19 cellular contexts compared by ENCODE assay signal in genomic region chr4:69754926-69755580, GRCh38. TPM values are rescaled to one million over a fixed set of nuclear protein-coding genes. Genes with fewer than 3 reads are reported as not detected.
"Had no signal": no experiment of that assay in that cellular context is flagged by ENCODE, and none has a peak within 500 bp of the region (broad histone marks: within the 10 kb centered on the region; RNA-seq: fewer than 3 reads in every experiment).

No MANE protein-coding gene starts in this region.

- H3K4me3 ChIP-seq: cardiac muscle cell, heart left ventricle, left ventricle myocardium inferior, SJCRH30 had no signal

- H3K4me1 ChIP-seq: left ventricle myocardium inferior had no signal

- H3K4me3 Mint-ChIP-seq: activated CD8-positive, alpha-beta memory T cell treated with anti-CD3 and anti-CD28 coated beads, Interleukin-2, amount 10 ng/mL, durations not matched to agents 7 days and 5 days; activated naive CD8-positive, alpha-beta T cell treated with anti-CD3 and anti-CD28 coated beads, Interleukin-2, amount 50 U/mL, for 24 hours; activated T-cell treated with anti-CD3 and anti-CD28 coated beads, Interleukin-2, amount 50 U/mL, for 24 hours; T-helper 2 cell treated with Interferon-gamma antibody and Interleukin-4, amounts not matched to agents 5 μg/mL and 100 μg/mL, for 36 hours had no signal

- H3K36me3 ChIP-seq: cardiac muscle cell, heart left ventricle, left ventricle myocardium inferior, SJCRH30 had no signal

- H3K9me3 ChIP-seq: heart left ventricle, left ventricle myocardium inferior, SJCRH30 had no signal

- H3K27ac Mint-ChIP-seq: activated CD8-positive, alpha-beta memory T cell treated with anti-CD3 and anti-CD28 coated beads, Interleukin-2, amount 10 ng/mL, durations not matched to agents 7 days and 5 days; activated naive CD8-positive, alpha-beta T cell treated with anti-CD3 and anti-CD28 coated beads, Interleukin-2, amount 50 U/mL, for 24 hours; activated T-cell treated with anti-CD3 and anti-CD28 coated beads, Interleukin-2, amount 50 U/mL, for 24 hours; T-helper 2 cell treated with Interferon-gamma antibody and Interleukin-4, amounts not matched to agents 5 μg/mL and 100 μg/mL, for 36 hours had no signal

- ATAC-seq: activated CD4-positive, CD25-positive, alpha-beta regulatory T cell treated with anti-CD3 and anti-CD28 coated beads, Interleukin-2, amount 50 U/mL, for 24 hours; activated CD8-positive, alpha-beta memory T cell treated with anti-CD3 and anti-CD28 coated beads, Interleukin-2, amount 10 ng/mL, durations not matched to agents 7 days and 5 days; activated naive CD8-positive, alpha-beta T cell treated with anti-CD3 and anti-CD28 coated beads, Interleukin-2, amount 50 U/mL, for 24 hours; heart left ventricle; stimulated activated naive CD8-positive, alpha-beta T cell treated with anti-CD3 and anti-CD28 coated beads, Interleukin-15, Interleukin-2, amounts not matched to agents 100 U/mL and 50 U/mL, for 24 hours had no signal

- DNase-seq: activated CD4-positive, alpha-beta T cell treated with anti-CD3 and anti-CD28 coated beads, Interleukin-2, amount 50 U/mL, for 48 hours; activated CD8-positive, alpha-beta memory T cell treated with anti-CD3 and anti-CD28 coated beads, Interleukin-2, amount 10 ng/mL, durations not matched to agents 7 days and 5 days; activated gamma-delta T cell; activated naive CD8-positive, alpha-beta T cell treated with anti-CD3 and anti-CD28 coated beads, Interleukin-2, amount 50 U/mL, for 24 hours; activated T-cell treated with anti-CD3 and anti-CD28 coated beads, Interleukin-2, amount 50 U/mL, for 24 hours; heart left ventricle; left ventricle myocardium inferior; mesenchymal stem cell; nucleus accumbens; SJCRH30; stimulated activated CD4-positive, alpha-beta T cell treated with anti-CD3 and anti-CD28 coated beads, Interleukin-4, amount 100 ng/mL, for 1 hour; stimulated activated CD8-positive, alpha-beta memory T cell treated with anti-CD3 and anti-CD28 coated beads, Interleukin-4, amount 100 ng/mL, for 48 hours; stimulated activated naive CD8-positive, alpha-beta T cell treated with anti-CD3 and anti-CD28 coated beads, Interleukin-15, Interleukin-2, amounts not matched to agents 100 U/mL and 50 U/mL, for 24 hours had no signal

- FAIRE-seq: astrocyte, islet of Langerhans had no signal

- H3K27me3 ChIP-seq: cardiac muscle cell, heart left ventricle, SJCRH30 had no signal

- H3K9me3 Mint-ChIP-seq: activated T-cell treated with anti-CD3 and anti-CD28 coated beads, Interleukin-2, amount 50 U/mL, for 24 hours; T-helper 2 cell treated with Interferon-gamma antibody and Interleukin-4, amounts not matched to agents 5 μg/mL and 100 μg/mL, for 36 hours had no signal

- H3K27ac ChIP-seq: cardiac muscle cell, heart left ventricle, left ventricle myocardium inferior, SJCRH30 had no signal

- H3K27me3 Mint-ChIP-seq: activated CD8-positive, alpha-beta memory T cell treated with anti-CD3 and anti-CD28 coated beads, Interleukin-2, amount 10 ng/mL, durations not matched to agents 7 days and 5 days; activated naive CD8-positive, alpha-beta T cell treated with anti-CD3 and anti-CD28 coated beads, Interleukin-2, amount 50 U/mL, for 24 hours; activated T-cell treated with anti-CD3 and anti-CD28 coated beads, Interleukin-2, amount 50 U/mL, for 24 hours had no signal

RNA-seq across cellular contexts. Expression of gene SULT1B1, which starts 5.4 kb away (rescaled TPM):
- total RNA-seq: cardiac muscle cell, myocyte had no signal
- polyA plus RNA-seq: cardiac muscle cell had no signal
